ENCODE assay signal across 21 cellular contexts in genomic region chr1:214426420-214426812, GRCh38.
DNase-seq lines count a peak whose midpoint lies in the region; ATAC-seq, FAIRE-seq and TF ChIP-seq lines count a peak whose summit lies in the region.
"Had no signal": no experiment of that assay in that cellular context is flagged by ENCODE, and none has a peak within 500 bp of the region (broad histone marks: within the 10 kb centered on the region; RNA-seq: fewer than 3 reads in every experiment).

No MANE protein-coding gene starts in this region.

- in situ Hi-C loops in gastrocnemius medialis (cut with MboI; ENCODE audit: low sequenced_read_pairs in 4 of 4), result no loop called here

- H3K27me3 Mint-ChIP-seq in activated CD4-positive, alpha-beta T cell treated with anti-CD3 and anti-CD28 coated beads for 36 hours, result no peaks in the 10 kb centered on the region
- no peaks in the 10 kb centered on the region for H3K27me3 Mint-ChIP-seq in mesothelial cell of epicardium (ENCODE audit: low read depth)

- peaks cover 28% of the 10 kb centered on the region for H3K4me1 Mint-ChIP-seq in activated CD4-positive, alpha-beta T cell treated with anti-CD3 and anti-CD28 coated beads for 36 hours
- peaks cover 44% of the 10 kb centered on the region for H3K4me1 Mint-ChIP-seq in mesothelial cell of epicardium

- ATAC-seq in activated CD4-positive, alpha-beta T cell treated with anti-CD3 and anti-CD28 coated beads for 36 hours, result no peak
- ATAC-seq in gastrocnemius medialis (no peak), HG02973 (IDR thresholded peaks at IDR 0.05; ENCODE audit: unreplicated experiment) (no peak)
- ATAC-seq: gastroesophageal sphincter had no signal

- peaks cover 1% of the 10 kb centered on the region for H3K36me3 Mint-ChIP-seq in activated CD4-positive, alpha-beta T cell treated with anti-CD3 and anti-CD28 coated beads for 36 hours (ENCODE audit: low read depth)
- H3K36me3 Mint-ChIP-seq in mesothelial cell of epicardium, result peaks cover 1% of the 10 kb centered on the region
- H3K36me3 Mint-ChIP-seq: neural progenitor cell had no signal

- H3K9me3 Mint-ChIP-seq in activated CD4-positive, alpha-beta T cell treated with anti-CD3 and anti-CD28 coated beads for 36 hours (ENCODE audit: low read depth), result no peaks in the 10 kb centered on the region
- H3K9me3 Mint-ChIP-seq in mesothelial cell of epicardium, result no peaks in the 10 kb centered on the region
- H3K9me3 Mint-ChIP-seq: neural progenitor cell had no signal

- CTCF ChIA-PET in activated CD4-positive, alpha-beta T cell treated with anti-CD3 and anti-CD28 coated beads for 36 hours (lab: Charles Lee), result interaction anchor here (2.2 kb wide), 1 partner anchor 13 kb away, joined by 4 read pairs; no protein-coding TSS in a partner anchor

- intact Hi-C loops in activated CD4-positive, alpha-beta T cell treated with anti-CD3 and anti-CD28 coated beads for 36 hours (cut with DNase I, micrococcal nuclease), result loop anchor here (5.0 kb wide), 2 partner anchors 144 to 176 kb away; partner anchors contain the start of genes CENPF (in 1 of the 2) and SMYD2 (in 1 of the 2)
- intact Hi-C loops in gastrocnemius medialis (cut with DNase I; ENCODE audit: low total_unique reads), result no loop called here

- no peaks in the 10 kb centered on the region for H3K27me3 ChIP-seq in gastrocnemius medialis
- H3K27me3 ChIP-seq: adrenal gland, gastroesophageal sphincter, neural progenitor cell, suprapubic skin had no signal

- TF ChIP-seq POLR2A in gastrocnemius medialis (IDR thresholded peaks at IDR 0.05), result no peak

- no peaks in the 10 kb centered on the region for H3K36me3 ChIP-seq in gastrocnemius medialis
- H3K36me3 ChIP-seq: adrenal gland, gastroesophageal sphincter, neural progenitor cell, suprapubic skin had no signal

- no peak for TF ChIP-seq CTCF in mesothelial cell of epicardium (IDR thresholded peaks at IDR 0.05; ENCODE audit: unreplicated experiment)
- no peak for TF ChIP-seq CTCF in gastrocnemius medialis (IDR thresholded peaks at IDR 0.05 in 4 of 5, conservative IDR thresholded peaks at IDR 0.05 in 1 of 5)

- peak; percentile 7 for FAIRE-seq in TTC549 (lab: Jason Lieb, UNC)
- FAIRE-seq: A204.1, RCC 7860 had no signal

- no peak for DNase-seq in activated CD4-positive, alpha-beta T cell treated with anti-CD3 and anti-CD28 coated beads for 36 hours
- no peak for DNase-seq in activated CD4-positive, alpha-beta T cell treated with anti-CD3 and anti-CD28 coated beads for 48 hours
- DNase-seq in COLO829 (ENCODE audit: low spot score), result peak; percentile 72
- no peak for DNase-seq in mesothelial cell of epicardium (ENCODE audit: low spot score in 2 of 2, unreplicated experiment in 2 of 2)
- no peak for DNase-seq in NCI-H526 treated with DMSO at 0.1 percent for 48 hours (lab: John Stamatoyannopoulos, UW)
- DNase-seq in gastrocnemius medialis, result no peak
- DNase-seq: adrenal gland, DMS79, HCEC 1CT, left cardiac atrium, NCI-H1694 treated with DMSO at 0.1 percent for 48 hours, NCI-H2227 treated with DMSO at 0.1 percent for 48 hours had no signal

- POLR2A ChIA-PET in activated CD4-positive, alpha-beta T cell treated with anti-CD3 and anti-CD28 coated beads for 36 hours (lab: Charles Lee), result no interaction called here

- H3K4me1 ChIP-seq in gastrocnemius medialis, result peaks cover 32 to 42% of the 10 kb centered on the region in 2 donors

- no peaks in the 10 kb centered on the region for H3K9me3 ChIP-seq in gastrocnemius medialis
- H3K9me3 ChIP-seq: adrenal gland, gastroesophageal sphincter, suprapubic skin had no signal

- H3K27ac Mint-ChIP-seq in activated CD4-positive, alpha-beta T cell treated with anti-CD3 and anti-CD28 coated beads for 36 hours, result peak overlapping the region; percentile 68
- H3K27ac Mint-ChIP-seq in mesothelial cell of epicardium, result peak overlapping the region; percentile 22
- H3K27ac Mint-ChIP-seq: neural progenitor cell had no signal

- no peak overlapping the region for H3K4me3 ChIP-seq in gastrocnemius medialis
- H3K4me3 ChIP-seq: adrenal gland, gastroesophageal sphincter, neural progenitor cell, suprapubic skin had no signal

- H3K27ac ChIP-seq in gastrocnemius medialis, result no peak overlapping the region
- H3K27ac ChIP-seq: adrenal gland, C4-2B, gastroesophageal sphincter, neural progenitor cell, suprapubic skin, VCaP had no signal

- H3K4me3 Mint-ChIP-seq in activated CD4-positive, alpha-beta T cell treated with anti-CD3 and anti-CD28 coated beads for 36 hours, result no peak overlapping the region
- no peak overlapping the region for H3K4me3 Mint-ChIP-seq in mesothelial cell of epicardium
- H3K4me3 Mint-ChIP-seq: neural progenitor cell had no signal
